Comparison of ENCODE assay signal across 1 cellular context in genomic region chr6:42978793-42979522, GRCh38.
TF ChIP-seq lines count a peak whose summit lies in the region.

TSS of gene PEX6 (minus strand) at chr6:42979181. CDS start at chr6:42979150, 31 bp downstream.

TF ChIP-seq in K562, 482 proteins besides CTCF, POLR2A, EP300 and RAD21 (continued from another document):
- TF ChIP-seq TFAP4 (CRISPR knock-in tag; IDR thresholded peaks at IDR 0.05; ENCODE audit: borderline replicate concordance), result 0 out of 2 replicates have a peak, but pooled peaks have one; percentile 51
- TF ChIP-seq MAFG (tag; conservative IDR thresholded peaks at IDR 0.05), result peak; percentile 74
- TF ChIP-seq PHB2 (IDR thresholded peaks at IDR 0.05; ENCODE audit: low read depth), result no peak
- TF ChIP-seq ZNF24 (IDR thresholded peaks at IDR 0.05), result peak; percentile 4; the same call in 1 of the 2 replicates
- 0 out of 2 replicates have a peak, but pooled peaks have one; percentile 44 for TF ChIP-seq ZNF830 (CRISPR knock-in tag; IDR thresholded peaks at IDR 0.05)
- peak; percentile 60 for TF ChIP-seq RFX1 (IDR thresholded peaks at IDR 0.05)
- peak; percentile 91 for TF ChIP-seq TBP (optimal IDR thresholded peaks at IDR 0.05; ENCODE audit: low read depth, low read length)
- TF ChIP-seq LEF1 (IDR thresholded peaks at IDR 0.05), result no peak; the same call in 1 of the 2 replicates
- peak; percentile 64; the same call in 1 of the 2 replicates for TF ChIP-seq DIDO1 (tag; IDR thresholded peaks at IDR 0.05; ENCODE audit: low read depth)
- peak; percentile 45; the same call in 1 of the 2 replicates for TF ChIP-seq FOXM1 (IDR thresholded peaks at IDR 0.05; ENCODE audit: low read depth)
- TF ChIP-seq FOXM1 (CRISPR knock-in tag; IDR thresholded peaks at IDR 0.05; ENCODE audit: low read depth), result peak; percentile 51
- peak; percentile 18; the same call in 1 of the 2 replicates for TF ChIP-seq STAT5A (IDR thresholded peaks at IDR 0.05; ENCODE audit: borderline replicate concordance, low read length)
- peak; percentile 77 for TF ChIP-seq FIP1L1 (IDR thresholded peaks at IDR 0.05; ENCODE audit: low read depth, low read length, poor library complexity, severe bottlenecking)
- TF ChIP-seq SP2 (IDR thresholded peaks at IDR 0.05; ENCODE audit: extremely low read depth, low read depth, low read length, poor library complexity, severe bottlenecking), result peak; percentile 21
- peak; percentile 94 for TF ChIP-seq SUPT5H (IDR thresholded peaks at IDR 0.05)
- TF ChIP-seq E2F6 (IDR thresholded peaks at IDR 0.05; ENCODE audit: borderline replicate concordance in 1 of 2, extremely low read depth in 1 of 2, insufficient read depth in 1 of 2, insufficient read length in 1 of 2, low read depth in 1 of 2, low read length in 1 of 2, poor library complexity in 1 of 2, severe bottlenecking in 1 of 2), result peak; percentile 65 to 67
- peak in 1 of 2 experiments; percentile 60; a peak in 1 of 4 replicates for TF ChIP-seq ZNF639 (CRISPR knock-in tag; conservative IDR thresholded peaks at IDR 0.05 in 1 of 2, IDR thresholded peaks at IDR 0.05 in 1 of 2)
- 0 out of 4 replicates have a peak, but pooled peaks of 1 of the 2 experiments have one; percentile 19 for TF ChIP-seq TRIM24 (IDR thresholded peaks at IDR 0.05)
- TF ChIP-seq LCOR (CRISPR knock-in tag; IDR thresholded peaks at IDR 0.05), result no peak
